21 cellular contexts compared by ENCODE assay signal in genomic region chr12:50040657-50041056, GRCh38. TPM values are rescaled to one million over a fixed set of nuclear protein-coding genes. Genes with fewer than 3 reads are reported as not detected.
"Had no signal": no experiment of that assay in that cellular context is flagged by ENCODE, and none has a peak within 500 bp of the region (broad histone marks: within the 10 kb centered on the region; RNA-seq: fewer than 3 reads in every experiment).

No MANE protein-coding gene starts in this region.

- H3K36me3 ChIP-seq: tibial nerve, WERI-Rb-1 had no signal

- H3K4me1 Mint-ChIP-seq: central memory CD8-positive, alpha-beta T cell had no signal

- H3K27ac ChIP-seq: hepatocyte, parathyroid adenoma, psoas muscle, tibial nerve, WERI-Rb-1 had no signal

- H3K4me3 ChIP-seq: hepatocyte, psoas muscle, tibial nerve had no signal

- H3K9me3 Mint-ChIP-seq: activated naive CD4-positive, alpha-beta T cell treated with anti-CD3 and anti-CD28 coated beads, Interleukin-2, amount 50 U/mL, for 72 hours; activated T-cell treated with anti-CD3 and anti-CD28 coated beads, Interleukin-2, amount 50 U/mL, for 4 hours; activated T-helper 2 cell treated with anti-CD3 and anti-CD28 coated beads, Interferon-gamma antibody, Interleukin-2, Interleukin-4, amounts not matched to agents 10 μg/mL and 5 μg/mL and 100 μg/mL, durations not matched to agents 14 hours and 24 hours and 36 hours; central memory CD8-positive, alpha-beta T cell; nephron progenitor cell had no signal

- ATAC-seq: activated CD4-positive, CD25-positive, alpha-beta regulatory T cell treated with anti-CD3 and anti-CD28 coated beads, Interleukin-2, amount 50 U/mL, for 24 hours; activated naive CD4-positive, alpha-beta T cell treated with anti-CD3 and anti-CD28 coated beads, Interleukin-2, amount 50 U/mL, for 72 hours; activated T-cell treated with anti-CD3 and anti-CD28 coated beads, Interleukin-2, amount 50 U/mL, for 4 hours; T-helper 17 cell had no signal

- H3K36me3 Mint-ChIP-seq: activated naive CD4-positive, alpha-beta T cell treated with anti-CD3 and anti-CD28 coated beads, Interleukin-2, amount 50 U/mL, for 72 hours had no signal

- H3K9me3 ChIP-seq: psoas muscle, tibial nerve had no signal

- H3K9ac ChIP-seq: parathyroid adenoma had no signal

- H3K4me3 Mint-ChIP-seq: activated T-cell treated with anti-CD3 and anti-CD28 coated beads, Interleukin-2, amount 50 U/mL, for 4 hours; central memory CD8-positive, alpha-beta T cell; nephron progenitor cell; T-helper 17 cell had no signal

- DNase-seq: activated CD4-positive, alpha-beta T cell treated with anti-CD3 and anti-CD28 coated beads for 48 hours; activated CD4-positive, alpha-beta T cell treated with anti-CD3 and anti-CD28 coated beads, Interleukin-2, amount 50 U/mL, for 48 hours; activated CD8-positive, alpha-beta memory T cell treated with anti-CD3 and anti-CD28 coated beads, Interleukin-2, amount 50 U/mL, for 48 hours; activated naive CD4-positive, alpha-beta T cell; activated T-cell treated with anti-CD3 and anti-CD28 coated beads, Interleukin-2, amount 50 U/mL, for 4 hours; effector CD8-positive, alpha-beta T cell; left ventricle myocardium superior; nephron progenitor cell; psoas muscle; stimulated activated naive CD4-positive, alpha-beta T cell; T-helper 17 cell; T1000; WERI-Rb-1 had no signal

- H3K27me3 ChIP-seq: hepatocyte, tibial nerve had no signal

- H3K4me2 ChIP-seq: hepatocyte had no signal

- H3K27ac Mint-ChIP-seq: activated naive CD4-positive, alpha-beta T cell treated with anti-CD3 and anti-CD28 coated beads, Interleukin-2, amount 50 U/mL, for 72 hours; activated T-helper 2 cell treated with anti-CD3 and anti-CD28 coated beads, Interferon-gamma antibody, Interleukin-2, Interleukin-4, amounts not matched to agents 10 μg/mL and 5 μg/mL and 100 μg/mL, durations not matched to agents 14 hours and 24 hours and 36 hours; T-helper 17 cell had no signal

- H3K4me1 ChIP-seq: parathyroid adenoma, psoas muscle, tibial nerve had no signal

- H2AFZ ChIP-seq: hepatocyte, parathyroid adenoma had no signal

RNA-seq across cellular contexts. Expression of gene ASIC1, which starts 16.7 kb away (rescaled TPM):
- total RNA-seq: lung microvascular endothelial cell had no signal
